8 cellular contexts compared by ENCODE assay signal in genomic region chr7:23468721-23469149, GRCh38. TPM values are rescaled to one million over a fixed set of nuclear protein-coding genes. Genes with fewer than 3 reads are reported as not detected.
DNase-seq lines count a peak whose midpoint lies in the region; ATAC-seq, FAIRE-seq and TF ChIP-seq lines count a peak whose summit lies in the region.

No MANE protein-coding gene starts in this region.

- no peak overlapping the region for H3K27ac Mint-ChIP-seq in T-helper 17 cell

- no peaks in the 10 kb centered on the region for H3K36me3 ChIP-seq in small intestine (ENCODE audit: control insufficient read depth in 2 of 2, insufficient read depth in 2 of 2, low read length in 2 of 2)

- peaks cover 14 to 36% of the 10 kb centered on the region in 2 donors for H3K27me3 ChIP-seq in small intestine (ENCODE audit: control insufficient read depth in 2 of 2, insufficient read depth in 2 of 2, low read length in 2 of 2)

- no peak overlapping the region for H3K27ac ChIP-seq in small intestine (ENCODE audit: low read depth in 1 of 2, low read length in 1 of 2)

- H3K9me3 ChIP-seq in T-helper 17 cell (ENCODE audit: control insufficient read depth, low read length, poor library complexity, severe bottlenecking) = peaks cover 12% of the 10 kb centered on the region
- H3K9me3 ChIP-seq in small intestine (ENCODE audit: control insufficient read depth, low read depth) = no peaks in the 10 kb centered on the region

- no peak for FAIRE-seq in small intestine (lab: Jason Lieb, UNC)
- FAIRE-seq in GM19239 (lab: Jason Lieb, UNC) = no peak

- peak overlapping the region in 1 of 2 donors; percentile 33 for H3K4me3 ChIP-seq in small intestine (ENCODE audit: low read depth in 1 of 2, low read length in 2 of 2)

- peaks cover 75% of the 10 kb centered on the region for H3K27me3 Mint-ChIP-seq in T-helper 17 cell

- ATAC-seq in Right ventricle myocardium superior (ENCODE audit: poor library complexity) (peak; percentile 13), Right ventricle myocardium inferior (no peak), T-helper 17 cell (peak; percentile 22), sciatic nerve (peak; percentile 6)

- H3K4me1 ChIP-seq in small intestine (ENCODE audit: control insufficient read depth in 2 of 2, insufficient read depth in 1 of 2, low read depth in 1 of 2, low read length in 1 of 2) = peaks cover 10 to 15% of the 10 kb centered on the region in 2 donors

- peak overlapping the region; percentile 79 for H3K4me3 Mint-ChIP-seq in T-helper 17 cell

- peaks cover 29% of the 10 kb centered on the region for H3K4me1 Mint-ChIP-seq in T-helper 17 cell

- DNase-seq in Right ventricle myocardium superior (no peak), Right ventricle myocardium inferior (ENCODE audit: missing footprints) (no peak), T-helper 17 cell (no peak), erythroblast (lab: John Stamatoyannopoulos, UW) (peak; percentile 63 to 81), sciatic nerve (ENCODE audit: low spot score) (no peak), small intestine (no peak), GM19239 (ENCODE audit: insufficient read length, low spot score) (no peak), SHP77 treated with DMSO at 0.1 percent for 48 hours (lab: John Stamatoyannopoulos, UW) (no peak)

- intact Hi-C loops in Right ventricle myocardium superior (cut with DNase I) (no loop called here), Right ventricle myocardium inferior (cut with DNase I) (no loop called here), sciatic nerve (cut with DNase I) (no loop called here)

- no peak for TF ChIP-seq POLR2A in erythroblast (IDR thresholded peaks at IDR 0.05; ENCODE audit: low read length)

- WGBS in small intestine, 3 donors = 1 to 2% (median 2%) methylated on average over 23 to 29 of the region's 29 CpGs

- peaks cover 2% of the 10 kb centered on the region for H3K36me3 Mint-ChIP-seq in T-helper 17 cell (ENCODE audit: low read depth)

RNA-seq across cellular contexts. Expression of gene IGF2BP3, which starts 1.6 kb away (rescaled TPM):
- total RNA-seq in Right ventricle myocardium superior (not detected), Right ventricle myocardium inferior (not detected), T-helper 17 cell (10 to 100 TPM in 1 of 2 donors, 1 to 10 TPM in 1; 1.4 to 11.0 TPM), sciatic nerve (2.0 TPM)
- polyA plus RNA-seq in small intestine = under 1 TPM in 1 of 3 donors, not detected in 2; 0.75 TPM

Comparison
In these comparisons a context has a peak if more than half of its experiments do, and no peak if none do; other contexts are left out.
1. DNase-seq: peak in erythroblast (2 of 2); none in Right ventricle myocardium superior (single experiment), Right ventricle myocardium inferior (single experiment), T-helper 17 cell (0 of 3), sciatic nerve (single experiment), small intestine (single experiment), GM19239 (single experiment) and SHP77 treated with DMSO at 0.1 percent for 48 hours (single experiment).